In genomic region chr12:109682708-109683060, GRCh38 we compare ENCODE assay signal across 29 cellular contexts.
"Had no signal": no experiment of that assay in that cellular context is flagged by ENCODE, and none has a peak within 500 bp of the region (broad histone marks: within the 10 kb centered on the region; RNA-seq: fewer than 3 reads in every experiment).

No MANE protein-coding gene starts in this region.

- DNase-seq: activated CD4-positive, alpha-beta T cell treated with anti-CD3 and anti-CD28 coated beads for 36 hours; activated CD4-positive, alpha-beta T cell treated with anti-CD3 and anti-CD28 coated beads, Interleukin-2, amount 10 ng/mL, durations not matched to agents 7 days and 5 days; activated CD4-positive, alpha-beta T cell treated with anti-CD3 and anti-CD28 coated beads, Interleukin-2, amount 50 U/mL, for 48 hours; activated CD8-positive, alpha-beta memory T cell treated with anti-CD3 and anti-CD28 coated beads, Interleukin-2, amount 50 U/mL, for 4 hours; activated gamma-delta T cell treated with Interleukin-2 at 50 U/mL for 16 hours; activated naive CD4-positive, alpha-beta T cell treated with anti-CD3 and anti-CD28 coated beads for 36 hours; activated T-cell treated with anti-CD3 and anti-CD28 coated beads for 4 hours; activated T-cell treated with anti-CD3 and anti-CD28 coated beads, Interleukin-2, amount 50 U/mL, for 4 hours; adrenal gland; body of pancreas; MM.1S; MV-4-11; NCI-H1092; NCI-H1436 treated with DMSO at 0.1 percent for 48 hours; NCI-H1694 treated with DMSO at 0.1 percent for 48 hours; NCI-H2029; NCI-H510A; NCI-H526; NCI-H748 treated with DMSO at 0.1 percent for 48 hours; NK-92 treated with Interleukin-12 subunit alpha and Interleukin-12 subunit beta, amount 100 ng/mL, for 24 hours; Right ventricle myocardium superior; SW 1271; T-helper 1 cell; T-helper 2 cell; T-helper 9 cell; WERI-Rb-1 had no signal

- H3K36me3 ChIP-seq: adrenal gland, breast epithelium, WERI-Rb-1 had no signal

- H3K4me3 ChIP-seq: adrenal gland, body of pancreas, breast epithelium had no signal

- H3K4me1 ChIP-seq: breast epithelium had no signal

- FAIRE-seq: astrocyte had no signal

- H3K27me3 ChIP-seq: adrenal gland, body of pancreas, breast epithelium had no signal

- ATAC-seq: activated CD4-positive, alpha-beta T cell treated with anti-CD3 and anti-CD28 coated beads for 36 hours; activated naive CD4-positive, alpha-beta T cell treated with anti-CD3 and anti-CD28 coated beads, Interleukin-2, amount 50 U/mL, for 72 hours; activated T-cell treated with anti-CD3 and anti-CD28 coated beads, Interleukin-2, amount 50 U/mL, for 4 hours; body of pancreas had no signal

- H3K9me3 ChIP-seq: adrenal gland, body of pancreas, breast epithelium had no signal

- H3K27ac ChIP-seq: adrenal gland, body of pancreas, breast epithelium, WERI-Rb-1 had no signal
